1 cellular context compared by ENCODE assay signal in genomic region chr3:108100906-108101305, GRCh38.
TF ChIP-seq lines count a peak whose summit lies in the region.

No MANE protein-coding gene starts in this region.

TF ChIP-seq in GM12878, 131 proteins besides CTCF, POLR2A, EP300 and RAD21 (continued from another document and continues in another):
- TF ChIP-seq ZBTB4 (CRISPR knock-in tag; IDR thresholded peaks at IDR 0.05) (no peak), USF1 (IDR thresholded peaks at IDR 0.05; ENCODE audit: borderline replicate concordance, extremely low read length, insufficient read depth, low read depth, low read length) (no peak), RBBP5 (conservative IDR thresholded peaks at IDR 0.05) (no peak), MEF2B (IDR thresholded peaks at IDR 0.05; ENCODE audit: partially characterized antibody, poor library complexity, severe bottlenecking) (peak; percentile 66), PML (IDR thresholded peaks at IDR 0.05; ENCODE audit: low read length) (peak; percentile 89), CHD1 (IDR thresholded peaks at IDR 0.05; ENCODE audit: low read depth, low read length) (no peak), BRCA1 (IDR thresholded peaks at IDR 0.05; ENCODE audit: low read depth, low read length) (no peak), CEBPB (IDR thresholded peaks at IDR 0.05; ENCODE audit: borderline replicate concordance in 1 of 2, low read depth in 2 of 2, low read length in 2 of 2) (peak in 1 of 2 experiments; percentile 95; a peak in 2 of 4 replicates), SUZ12 (IDR thresholded peaks at IDR 0.05; ENCODE audit: unreplicated experiment) (no peak), EGR1 (IDR thresholded peaks at IDR 0.05; ENCODE audit: borderline replicate concordance in 1 of 2, low read depth in 2 of 2, low read length in 2 of 2) (no peak), CHD4 (IDR thresholded peaks at IDR 0.05) (no peak), NFIC (IDR thresholded peaks at IDR 0.05; ENCODE audit: low read depth, low read length) (peak; percentile 98), GATAD2B (conservative IDR thresholded peaks at IDR 0.05; ENCODE audit: low read depth) (peak; percentile 79), BACH1 (IDR thresholded peaks at IDR 0.05; ENCODE audit: borderline replicate concordance) (peak; percentile 73; the same call in 1 of the 2 replicates), MAX (IDR thresholded peaks at IDR 0.05; ENCODE audit: low read depth, low read length) (no peak), RB1 (IDR thresholded peaks at IDR 0.05; ENCODE audit: borderline replicate concordance) (no peak), MYC (IDR thresholded peaks at IDR 0.05; ENCODE audit: insufficient read depth, insufficient read length, insufficient replicate concordance, low read length, severe bottlenecking) (no peak), HDAC2 (IDR thresholded peaks at IDR 0.05) (no peak), STAT3 (IDR thresholded peaks at IDR 0.05; ENCODE audit: low read depth, low read length) (0 out of 2 replicates have a peak, but pooled peaks have one; percentile 65), SMAD5 (IDR thresholded peaks at IDR 0.05; ENCODE audit: low read depth) (no peak), MTA2 (IDR thresholded peaks at IDR 0.05; ENCODE audit: low read depth) (peak; percentile 88), ETV6 (conservative IDR thresholded peaks at IDR 0.05 in 1 of 2, IDR thresholded peaks at IDR 0.05 in 1 of 2; ENCODE audit: borderline replicate concordance in 1 of 2, low read depth in 1 of 2) (peak in 1 of 2 experiments; percentile 92; a peak in 2 of 4 replicates), BMI1 (IDR thresholded peaks at IDR 0.05; ENCODE audit: borderline replicate concordance) (peak; percentile 54; the same call in 1 of the 2 replicates), FOXM1 (IDR thresholded peaks at IDR 0.05; ENCODE audit: low read depth, low read length) (peak; percentile 97), TAF1 (IDR thresholded peaks at IDR 0.05; ENCODE audit: borderline replicate concordance, low read depth, low read length) (no peak), NFXL1 (IDR thresholded peaks at IDR 0.05; ENCODE audit: borderline replicate concordance) (no peak), STAT1 (conservative IDR thresholded peaks at IDR 0.05) (no peak), POLR2AphosphoS5 (IDR thresholded peaks at IDR 0.05; ENCODE audit: low read length) (no peak), CHD2 (IDR thresholded peaks at IDR 0.05; ENCODE audit: borderline replicate concordance, low read depth, low read length) (peak; percentile 54; the same call in 1 of the 2 replicates), JUND (IDR thresholded peaks at IDR 0.05; ENCODE audit: low read depth, low read length) (peak; percentile 88), MEF2A (IDR thresholded peaks at IDR 0.05; ENCODE audit: insufficient read depth, low read depth, low read length) (0 out of 2 replicates have a peak, but pooled peaks have one; percentile 45), SIX5 (IDR thresholded peaks at IDR 0.05; ENCODE audit: low read depth, low read length, severe bottlenecking) (no peak), CBX3 (IDR thresholded peaks at IDR 0.05; ENCODE audit: borderline replicate concordance, low read depth) (no peak), ZNF217 (IDR thresholded peaks at IDR 0.05) (peak; percentile 68; the same call in 1 of the 2 replicates), HCFC1 (IDR thresholded peaks at IDR 0.05; ENCODE audit: low read length) (no peak), CREB1 (IDR thresholded peaks at IDR 0.05; ENCODE audit: low read depth) (peak; percentile 74; the same call in 1 of the 2 replicates), RFX5 (IDR thresholded peaks at IDR 0.05; ENCODE audit: low read depth, low read length) (no peak), SMC3 (IDR thresholded peaks at IDR 0.05; ENCODE audit: borderline replicate concordance, low read length) (no peak), SMAD1 (IDR thresholded peaks at IDR 0.05; ENCODE audit: low read depth, partially characterized antibody) (no peak)
- TF ChIP-seq, protein P1, sequence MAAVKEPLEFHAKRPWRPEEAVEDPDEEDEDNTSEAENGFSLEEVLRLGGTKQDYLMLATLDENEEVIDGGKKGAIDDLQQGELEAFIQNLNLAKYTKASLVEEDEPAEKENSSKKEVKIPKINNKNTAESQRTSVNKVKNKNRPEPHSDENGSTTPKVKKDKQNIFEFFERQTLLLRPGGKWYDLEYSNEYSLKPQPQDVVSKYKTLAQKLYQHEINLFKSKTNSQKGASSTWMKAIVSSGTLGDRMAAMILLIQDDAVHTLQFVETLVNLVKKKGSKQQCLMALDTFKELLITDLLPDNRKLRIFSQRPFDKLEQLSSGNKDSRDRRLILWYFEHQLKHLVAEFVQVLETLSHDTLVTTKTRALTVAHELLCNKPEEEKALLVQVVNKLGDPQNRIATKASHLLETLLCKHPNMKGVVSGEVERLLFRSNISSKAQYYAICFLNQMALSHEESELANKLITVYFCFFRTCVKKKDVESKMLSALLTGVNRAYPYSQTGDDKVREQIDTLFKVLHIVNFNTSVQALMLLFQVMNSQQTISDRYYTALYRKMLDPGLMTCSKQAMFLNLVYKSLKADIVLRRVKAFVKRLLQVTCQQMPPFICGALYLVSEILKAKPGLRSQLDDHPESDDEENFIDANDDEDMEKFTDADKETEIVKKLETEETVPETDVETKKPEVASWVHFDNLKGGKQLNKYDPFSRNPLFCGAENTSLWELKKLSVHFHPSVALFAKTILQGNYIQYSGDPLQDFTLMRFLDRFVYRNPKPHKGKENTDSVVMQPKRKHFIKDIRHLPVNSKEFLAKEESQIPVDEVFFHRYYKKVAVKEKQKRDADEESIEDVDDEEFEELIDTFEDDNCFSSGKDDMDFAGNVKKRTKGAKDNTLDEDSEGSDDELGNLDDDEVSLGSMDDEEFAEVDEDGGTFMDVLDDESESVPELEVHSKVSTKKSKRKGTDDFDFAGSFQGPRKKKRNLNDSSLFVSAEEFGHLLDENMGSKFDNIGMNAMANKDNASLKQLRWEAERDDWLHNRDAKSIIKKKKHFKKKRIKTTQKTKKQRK (IDR thresholded peaks at IDR 0.05; ENCODE audit: low read depth, low read length): no peak
- TF ChIP-seq, protein P2, sequence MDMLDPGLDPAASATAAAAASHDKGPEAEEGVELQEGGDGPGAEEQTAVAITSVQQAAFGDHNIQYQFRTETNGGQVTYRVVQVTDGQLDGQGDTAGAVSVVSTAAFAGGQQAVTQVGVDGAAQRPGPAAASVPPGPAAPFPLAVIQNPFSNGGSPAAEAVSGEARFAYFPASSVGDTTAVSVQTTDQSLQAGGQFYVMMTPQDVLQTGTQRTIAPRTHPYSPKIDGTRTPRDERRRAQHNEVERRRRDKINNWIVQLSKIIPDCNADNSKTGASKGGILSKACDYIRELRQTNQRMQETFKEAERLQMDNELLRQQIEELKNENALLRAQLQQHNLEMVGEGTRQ (IDR thresholded peaks at IDR 0.05; ENCODE audit: borderline replicate concordance, low read depth, low read length): no peak
- TF ChIP-seq, protein P3, sequence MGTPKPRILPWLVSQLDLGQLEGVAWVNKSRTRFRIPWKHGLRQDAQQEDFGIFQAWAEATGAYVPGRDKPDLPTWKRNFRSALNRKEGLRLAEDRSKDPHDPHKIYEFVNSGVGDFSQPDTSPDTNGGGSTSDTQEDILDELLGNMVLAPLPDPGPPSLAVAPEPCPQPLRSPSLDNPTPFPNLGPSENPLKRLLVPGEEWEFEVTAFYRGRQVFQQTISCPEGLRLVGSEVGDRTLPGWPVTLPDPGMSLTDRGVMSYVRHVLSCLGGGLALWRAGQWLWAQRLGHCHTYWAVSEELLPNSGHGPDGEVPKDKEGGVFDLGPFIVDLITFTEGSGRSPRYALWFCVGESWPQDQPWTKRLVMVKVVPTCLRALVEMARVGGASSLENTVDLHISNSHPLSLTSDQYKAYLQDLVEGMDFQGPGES (IDR thresholded peaks at IDR 0.05): no peak
- TF ChIP-seq, protein P4, sequence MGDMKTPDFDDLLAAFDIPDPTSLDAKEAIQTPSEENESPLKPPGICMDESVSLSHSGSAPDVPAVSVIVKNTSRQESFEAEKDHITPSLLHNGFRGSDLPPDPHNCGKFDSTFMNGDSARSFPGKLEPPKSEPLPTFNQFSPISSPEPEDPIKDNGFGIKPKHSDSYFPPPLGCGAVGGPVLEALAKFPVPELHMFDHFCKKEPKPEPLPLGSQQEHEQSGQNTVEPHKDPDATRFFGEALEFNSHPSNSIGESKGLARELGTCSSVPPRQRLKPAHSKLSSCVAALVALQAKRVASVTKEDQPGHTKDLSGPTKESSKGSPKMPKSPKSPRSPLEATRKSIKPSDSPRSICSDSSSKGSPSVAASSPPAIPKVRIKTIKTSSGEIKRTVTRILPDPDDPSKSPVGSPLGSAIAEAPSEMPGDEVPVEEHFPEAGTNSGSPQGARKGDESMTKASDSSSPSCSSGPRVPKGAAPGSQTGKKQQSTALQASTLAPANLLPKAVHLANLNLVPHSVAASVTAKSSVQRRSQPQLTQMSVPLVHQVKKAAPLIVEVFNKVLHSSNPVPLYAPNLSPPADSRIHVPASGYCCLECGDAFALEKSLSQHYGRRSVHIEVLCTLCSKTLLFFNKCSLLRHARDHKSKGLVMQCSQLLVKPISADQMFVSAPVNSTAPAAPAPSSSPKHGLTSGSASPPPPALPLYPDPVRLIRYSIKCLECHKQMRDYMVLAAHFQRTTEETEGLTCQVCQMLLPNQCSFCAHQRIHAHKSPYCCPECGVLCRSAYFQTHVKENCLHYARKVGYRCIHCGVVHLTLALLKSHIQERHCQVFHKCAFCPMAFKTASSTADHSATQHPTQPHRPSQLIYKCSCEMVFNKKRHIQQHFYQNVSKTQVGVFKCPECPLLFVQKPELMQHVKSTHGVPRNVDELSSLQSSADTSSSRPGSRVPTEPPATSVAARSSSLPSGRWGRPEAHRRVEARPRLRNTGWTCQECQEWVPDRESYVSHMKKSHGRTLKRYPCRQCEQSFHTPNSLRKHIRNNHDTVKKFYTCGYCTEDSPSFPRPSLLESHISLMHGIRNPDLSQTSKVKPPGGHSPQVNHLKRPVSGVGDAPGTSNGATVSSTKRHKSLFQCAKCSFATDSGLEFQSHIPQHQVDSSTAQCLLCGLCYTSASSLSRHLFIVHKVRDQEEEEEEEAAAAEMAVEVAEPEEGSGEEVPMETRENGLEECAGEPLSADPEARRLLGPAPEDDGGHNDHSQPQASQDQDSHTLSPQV (IDR thresholded peaks at IDR 0.05): no peak
- TF ChIP-seq, protein P5, sequence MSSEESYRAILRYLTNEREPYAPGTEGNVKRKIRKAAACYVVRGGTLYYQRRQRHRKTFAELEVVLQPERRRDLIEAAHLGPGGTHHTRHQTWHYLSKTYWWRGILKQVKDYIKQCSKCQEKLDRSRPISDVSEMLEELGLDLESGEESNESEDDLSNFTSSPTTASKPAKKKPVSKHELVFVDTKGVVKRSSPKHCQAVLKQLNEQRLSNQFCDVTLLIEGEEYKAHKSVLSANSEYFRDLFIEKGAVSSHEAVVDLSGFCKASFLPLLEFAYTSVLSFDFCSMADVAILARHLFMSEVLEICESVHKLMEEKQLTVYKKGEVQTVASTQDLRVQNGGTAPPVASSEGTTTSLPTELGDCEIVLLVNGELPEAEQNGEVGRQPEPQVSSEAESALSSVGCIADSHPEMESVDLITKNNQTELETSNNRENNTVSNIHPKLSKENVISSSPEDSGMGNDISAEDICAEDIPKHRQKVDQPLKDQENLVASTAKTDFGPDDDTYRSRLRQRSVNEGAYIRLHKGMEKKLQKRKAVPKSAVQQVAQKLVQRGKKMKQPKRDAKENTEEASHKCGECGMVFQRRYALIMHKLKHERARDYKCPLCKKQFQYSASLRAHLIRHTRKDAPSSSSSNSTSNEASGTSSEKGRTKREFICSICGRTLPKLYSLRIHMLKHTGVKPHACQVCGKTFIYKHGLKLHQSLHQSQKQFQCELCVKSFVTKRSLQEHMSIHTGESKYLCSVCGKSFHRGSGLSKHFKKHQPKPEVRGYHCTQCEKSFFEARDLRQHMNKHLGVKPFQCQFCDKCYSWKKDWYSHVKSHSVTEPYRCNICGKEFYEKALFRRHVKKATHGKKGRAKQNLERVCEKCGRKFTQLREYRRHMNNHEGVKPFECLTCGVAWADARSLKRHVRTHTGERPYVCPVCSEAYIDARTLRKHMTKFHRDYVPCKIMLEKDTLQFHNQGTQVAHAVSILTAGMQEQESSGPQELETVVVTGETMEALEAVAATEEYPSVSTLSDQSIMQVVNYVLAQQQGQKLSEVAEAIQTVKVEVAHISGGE (CRISPR knock-in tag; IDR thresholded peaks at IDR 0.05): no peak
- TF ChIP-seq, protein P6, sequence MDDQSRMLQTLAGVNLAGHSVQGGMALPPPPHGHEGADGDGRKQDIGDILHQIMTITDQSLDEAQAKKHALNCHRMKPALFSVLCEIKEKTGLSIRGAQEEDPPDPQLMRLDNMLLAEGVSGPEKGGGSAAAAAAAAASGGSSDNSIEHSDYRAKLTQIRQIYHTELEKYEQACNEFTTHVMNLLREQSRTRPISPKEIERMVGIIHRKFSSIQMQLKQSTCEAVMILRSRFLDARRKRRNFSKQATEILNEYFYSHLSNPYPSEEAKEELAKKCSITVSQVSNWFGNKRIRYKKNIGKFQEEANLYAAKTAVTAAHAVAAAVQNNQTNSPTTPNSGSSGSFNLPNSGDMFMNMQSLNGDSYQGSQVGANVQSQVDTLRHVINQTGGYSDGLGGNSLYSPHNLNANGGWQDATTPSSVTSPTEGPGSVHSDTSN (IDR thresholded peaks at IDR 0.05; ENCODE audit: insufficient replicate concordance, low read depth, low read length): peak; percentile 19
